ENCODE assay signal across 17 cellular contexts in the genomic region with DNA sequence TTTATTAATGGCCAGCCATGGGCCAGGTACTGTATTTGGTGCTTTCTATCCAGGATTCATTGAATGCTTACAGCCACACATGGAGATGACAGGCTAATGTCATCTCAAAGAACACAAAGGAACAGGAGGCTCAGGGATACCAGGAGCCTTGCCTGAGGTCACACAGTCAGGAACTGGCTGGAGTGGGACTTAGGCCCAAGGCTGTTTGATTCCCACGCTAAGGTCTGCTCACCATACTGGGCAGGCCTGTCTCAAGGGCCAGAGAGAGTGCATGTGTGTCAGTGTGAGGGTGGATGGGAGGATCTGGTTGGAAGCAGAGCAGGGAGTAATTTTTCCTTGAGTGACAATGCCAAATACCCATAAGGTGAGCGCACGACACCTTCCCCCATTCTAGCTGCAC. TPM values are rescaled to one million over a fixed set of nuclear protein-coding genes. Genes with fewer than 3 reads are reported as not detected.
"Had no signal": no experiment of that assay in that cellular context is flagged by ENCODE, and none has a peak within 500 bp of the region (broad histone marks: within the 10 kb centered on the region; RNA-seq: fewer than 3 reads in every experiment).

No MANE protein-coding gene starts in this region.

- H3K36me3 Mint-ChIP-seq: immature natural killer cell; natural killer cell treated with Interleukin-12 subunit alpha and Interleukin-12 subunit beta and Interleukin-15 and Interleukin-18, amount 100 ng/mL, for 72 hours had no signal

- ATAC-seq: effector memory CD8-positive, alpha-beta T cell; gastrocnemius medialis; left colon had no signal

- DNase-seq: cerebellar nuclear complex; effector memory CD8-positive, alpha-beta T cell; gastrocnemius medialis; glutamatergic neuron; immature natural killer cell; kidney; left colon; mammary epithelial cell; small intestine; stimulated activated CD4-positive, alpha-beta T cell treated with anti-CD3 and anti-CD28 coated beads, Interleukin-12 subunit alpha, Interleukin-12 subunit beta, amount 100 ng/mL, for 4 hours; stimulated activated naive CD4-positive, alpha-beta T cell; stomach; substantia nigra; trophoblast cell had no signal

- H3K4me3 Mint-ChIP-seq: dendritic cell treated with granulocyte-macrophage colony-stimulating factor and Interleukin-4, amounts not matched to agents 40 ng/mL and 50 ng/mL, for 4 days; effector memory CD8-positive, alpha-beta T cell; immature natural killer cell; natural killer cell treated with Interleukin-12 subunit alpha and Interleukin-12 subunit beta and Interleukin-15 and Interleukin-18, amount 100 ng/mL, for 72 hours had no signal

- H3K9me3 Mint-ChIP-seq: dendritic cell treated with granulocyte-macrophage colony-stimulating factor and Interleukin-4, amounts not matched to agents 40 ng/mL and 50 ng/mL, for 4 days; effector memory CD8-positive, alpha-beta T cell; immature natural killer cell; natural killer cell treated with Interleukin-12 subunit alpha and Interleukin-12 subunit beta and Interleukin-15 and Interleukin-18, amount 100 ng/mL, for 72 hours had no signal

- H3K27ac Mint-ChIP-seq: dendritic cell treated with granulocyte-macrophage colony-stimulating factor and Interleukin-4, amounts not matched to agents 40 ng/mL and 50 ng/mL, for 4 days; effector memory CD8-positive, alpha-beta T cell; immature natural killer cell; natural killer cell treated with Interleukin-12 subunit alpha and Interleukin-12 subunit beta and Interleukin-15 and Interleukin-18, amount 100 ng/mL, for 72 hours had no signal

RNA-seq across cellular contexts. Expression of a gene that starts 37.6 kb away (rescaled TPM):
- total RNA-seq: natural killer cell treated with Interleukin-12 subunit alpha and Interleukin-12 subunit beta and Interleukin-15 and Interleukin-18, amount 100 ng/mL, for 72 hours; pulmonary artery endothelial cell had no signal
